ENCODE assay signal across 13 cellular contexts in the genomic region with DNA sequence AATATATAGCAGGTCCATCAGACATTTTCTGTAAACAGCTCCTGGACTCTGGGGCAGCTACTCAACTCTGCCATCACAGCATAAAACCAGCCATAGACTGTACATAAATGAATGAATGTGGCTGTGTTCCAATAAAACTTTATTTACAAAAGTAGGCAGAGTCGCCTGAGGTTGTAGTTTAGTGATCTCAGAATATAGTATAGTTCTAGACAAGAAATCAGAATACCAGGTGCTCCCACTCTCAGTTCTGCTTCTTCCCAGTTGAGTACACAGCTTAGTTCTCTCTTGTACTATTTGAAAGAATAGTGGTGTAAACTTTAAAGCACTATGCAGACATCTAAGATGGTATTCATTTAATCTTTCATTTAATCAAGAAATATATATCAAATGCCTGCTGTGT. TPM values are rescaled to one million over a fixed set of nuclear protein-coding genes. Genes with fewer than 3 reads are reported as not detected.
DNase-seq lines count a peak whose midpoint lies in the region; ATAC-seq, FAIRE-seq and TF ChIP-seq lines count a peak whose summit lies in the region.
"Had no signal": no experiment of that assay in that cellular context is flagged by ENCODE, and none has a peak within 500 bp of the region (broad histone marks: within the 10 kb centered on the region; RNA-seq: fewer than 3 reads in every experiment).

No MANE protein-coding gene starts in this region.

- H3K4me3 ChIP-seq in GM06990 (replicated peaks; ENCODE audit: low read depth, low read length): no peak overlapping the region
- no peak overlapping the region for H3K4me3 ChIP-seq in keratinocyte (ENCODE audit: control insufficient read depth in 2 of 3, extremely low read depth in 1 of 3, insufficient read depth in 2 of 3, low read depth in 1 of 3, low read length in 3 of 3)
- H3K4me3 ChIP-seq: cardiac muscle cell, HAP-1 had no signal

- peak overlapping the region; percentile 12 for H3K4me2 ChIP-seq in keratinocyte (ENCODE audit: control insufficient read depth, extremely low read depth, insufficient read depth, low read depth, low read length)

- H3K4me1 Mint-ChIP-seq in HFFc6 (ENCODE audit: low read depth): peaks cover 62% of the 10 kb centered on the region

- H3K27me3 Mint-ChIP-seq in HFFc6 (ENCODE audit: insufficient read depth): no peaks in the 10 kb centered on the region

- no peak overlapping the region for H2AFZ ChIP-seq in keratinocyte (ENCODE audit: control insufficient read depth, low read length)

- H4K20me1 ChIP-seq in keratinocyte (ENCODE audit: control insufficient read depth, extremely low read depth, insufficient read depth, low read length): no peaks in the 10 kb centered on the region

- FAIRE-seq in keratinocyte (lab: Jason Lieb, UNC): no peak

- H3K9me3 Mint-ChIP-seq in HFFc6: 0 out of 2 replicates have a peak, but pooled peaks cover 5% of the 10 kb centered on the region

- H3K27me3 ChIP-seq in GM06990 (replicated peaks; ENCODE audit: control insufficient read depth, insufficient read depth, low read length) (no peaks in the 10 kb centered on the region; the same call in 1 of the 2 replicates), keratinocyte (ENCODE audit: control insufficient read depth, extremely low read depth, insufficient read depth, low read length) (no peaks in the 10 kb centered on the region)
- H3K27me3 ChIP-seq: cardiac muscle cell had no signal

- H3K9me3 ChIP-seq in keratinocyte (ENCODE audit: control insufficient read depth, low read depth, low read length): no peaks in the 10 kb centered on the region
- H3K9me3 ChIP-seq: Caco-2, HAP-1 had no signal

- H3K4me1 ChIP-seq in keratinocyte (ENCODE audit: control insufficient read depth, extremely low read depth, insufficient read depth, low read length): peaks cover 29% of the 10 kb centered on the region
- H3K4me1 ChIP-seq: HAP-1 had no signal

- H3K9me1 ChIP-seq in keratinocyte (ENCODE audit: control insufficient read depth, extremely low read depth, insufficient read depth, low read length): no peaks in the 10 kb centered on the region

- peaks cover 9% of the 10 kb centered on the region; the same call in 1 of the 2 replicates for H3K36me3 Mint-ChIP-seq in HFFc6 (ENCODE audit: low read depth)

- H3K36me3 ChIP-seq in GM06990 (ENCODE audit: control insufficient read depth, insufficient read depth, low read length) (no peaks in the 10 kb centered on the region), keratinocyte (ENCODE audit: control insufficient read depth in 2 of 2, extremely low read depth in 1 of 2, insufficient read depth in 2 of 2, low read length in 2 of 2) (no peaks in the 10 kb centered on the region)
- H3K36me3 ChIP-seq: cardiac muscle cell, HAP-1 had no signal

- TF ChIP-seq CTCF in GM06990 (IDR thresholded peaks at IDR 0.05; ENCODE audit: insufficient read depth, low read length, poor library complexity, severe bottlenecking) (no peak), HFFc6 (IDR thresholded peaks at IDR 0.05) (no peak), keratinocyte (optimal IDR thresholded peaks at IDR 0.05 in 1 of 3, IDR thresholded peaks at IDR 0.05 in 1 of 3, conservative IDR thresholded peaks at IDR 0.05 in 1 of 3; ENCODE audit: extremely low read depth in 1 of 3, insufficient read depth in 2 of 3, low read length in 3 of 3) (no peak)

- no peak overlapping the region for H3K27ac ChIP-seq in keratinocyte (ENCODE audit: control insufficient read depth, insufficient read depth, low read length)
- H3K27ac ChIP-seq: cardiac muscle cell had no signal

- H3K4me3 Mint-ChIP-seq in HFFc6: peak overlapping the region; percentile 8; the same call in 1 of the 2 replicates

- ATAC-seq in HG02852 (IDR thresholded peaks at IDR 0.05; ENCODE audit: unreplicated experiment): no peak
- ATAC-seq in GM21825 (IDR thresholded peaks at IDR 0.05; ENCODE audit: unreplicated experiment): no peak
- no peak for ATAC-seq in GM21576 (IDR thresholded peaks at IDR 0.05; ENCODE audit: unreplicated experiment)

- H3K27ac Mint-ChIP-seq in HFFc6: peak overlapping the region; percentile 93

- no peaks in the 10 kb centered on the region for H3K79me2 ChIP-seq in keratinocyte (ENCODE audit: control insufficient read depth, insufficient read depth, low read length)

- peak; percentile 21 for DNase-seq in GM06990 (ENCODE audit: extremely low read depth, insufficient read length)
- DNase-seq in HFFc6: no peak
- peak; percentile 42 for DNase-seq in RPMI8226
- no peak for DNase-seq in keratinocyte (ENCODE audit: low read depth, low spot score)
- DNase-seq: Caco-2, erythroblast, mesendoderm, NCI-H345 had no signal

- no peak overlapping the region for H3K9ac ChIP-seq in keratinocyte (ENCODE audit: control insufficient read depth, extremely low read depth, insufficient read depth, low read length)

- dilution Hi-C loops in keratinocyte (cut with MboI; ENCODE audit: extremely low pct_ligation_motif_present, low sequenced_read_pairs): no loop called here

RNA-seq across cellular contexts. Expression of a gene that starts 37.2 kb away (rescaled TPM):
- total RNA-seq in HFFc6 (2021; fragmentation: NEBNext Ultra II Directional; extraction: Animal tissue kit (Norgen Biotek cat#: 25700)): not detected
- not detected in 3 replicates for polyA plus RNA-seq in keratinocyte
- not detected for polyA plus RNA-seq in keratinocyte (2011; ENCODE audit: low read depth)
- polyA plus RNA-seq in keratinocyte (2011; cell fraction: cytosol; rRNA removed): not detected in 2 replicates
- polyA plus RNA-seq in keratinocyte (2011; cell fraction: nucleus; rRNA removed): not detected in 2 replicates
- polyA plus RNA-seq in keratinocyte (2012; ENCODE audit: low replicate concordance): not detected in 2 replicates
- polyA minus RNA-seq in keratinocyte: not detected in 3 replicates
- polyA minus RNA-seq in keratinocyte (2011; cell fraction: cytosol; rRNA and poly(A)+ RNA removed): not detected
- polyA minus RNA-seq in keratinocyte (2011; cell fraction: nucleus; rRNA and poly(A)+ RNA removed): not detected in 2 replicates
- total RNA-seq: cardiac muscle cell had no signal
- polyA plus RNA-seq: cardiac muscle cell had no signal

Comparison
In these comparisons a context has a peak if more than half of its experiments do, and no peak if none do; other contexts are left out.
1. DNase-seq: peak in GM06990 (single experiment) and RPMI8226 (single experiment); none in HFFc6 (single experiment) and keratinocyte (single experiment).